In the genomic region with DNA sequence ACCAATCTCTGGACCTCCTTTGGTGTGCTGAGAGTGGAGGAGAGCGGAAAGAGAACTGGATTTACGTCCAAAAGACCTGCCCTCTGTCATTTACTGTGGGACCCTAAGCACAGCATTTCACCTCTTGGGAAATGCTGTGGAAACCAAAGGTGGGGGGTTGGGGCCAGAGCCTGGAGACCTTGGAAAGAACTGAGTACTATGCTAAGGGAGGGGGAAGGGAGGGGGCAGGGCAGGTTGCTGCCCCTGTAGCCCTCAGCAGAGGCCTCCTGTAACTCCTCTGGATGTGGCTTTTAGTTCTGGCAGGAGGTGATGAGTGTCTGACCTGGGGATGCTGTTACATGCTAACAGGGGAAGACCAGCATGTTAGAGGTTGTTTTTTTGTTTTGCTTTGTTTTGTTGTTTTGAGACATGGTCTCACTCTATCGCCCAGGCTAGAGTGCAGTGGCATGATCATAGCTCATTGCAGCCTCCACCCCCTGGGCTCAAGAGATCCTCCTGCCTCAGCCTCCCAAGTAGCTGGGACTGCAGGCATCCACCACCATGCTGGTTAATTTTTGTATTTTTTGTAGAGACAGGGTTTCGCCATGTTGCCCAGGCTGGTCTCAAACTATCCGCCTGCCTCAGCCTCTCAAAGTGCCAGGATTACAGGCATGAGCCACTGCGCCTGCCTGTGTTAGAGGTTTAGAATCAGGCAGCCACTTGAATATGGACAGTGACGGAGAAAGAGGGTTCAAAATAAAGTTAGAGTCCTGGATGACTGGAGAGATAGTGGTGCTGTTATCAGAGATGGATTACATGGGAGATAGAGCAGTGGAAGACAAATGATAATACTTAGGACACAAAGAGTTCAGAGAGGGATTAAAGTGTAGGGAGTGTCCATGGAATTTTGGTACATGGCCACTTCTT, we compare ENCODE assay signal across 1 cellular context.
TF ChIP-seq lines count a peak whose summit lies in the region.

No MANE protein-coding gene starts in this region.

TF ChIP-seq in HepG2, 621 proteins besides CTCF, POLR2A, EP300 and RAD21 (continued from another document):
- TF ChIP-seq HNF1A (IDR thresholded peaks at IDR 0.05; ENCODE audit: low read depth) (no peak), HNF1A (CRISPR knock-in tag; IDR thresholded peaks at IDR 0.05; ENCODE audit: borderline replicate concordance) (no peak), ZFP82 (CRISPR knock-in tag; IDR thresholded peaks at IDR 0.05; ENCODE audit: borderline replicate concordance) (no peak), ZNF496 (CRISPR knock-in tag; IDR thresholded peaks at IDR 0.05; ENCODE audit: insufficient replicate concordance) (no peak), HNRNPK (IDR thresholded peaks at IDR 0.05; ENCODE audit: low read depth, low read length, poor library complexity, severe bottlenecking) (no peak), ZNF770 (CRISPR knock-in tag; IDR thresholded peaks at IDR 0.05) (peak; percentile 92), KLF12 (CRISPR knock-in tag; IDR thresholded peaks at IDR 0.05; ENCODE audit: borderline replicate concordance) (no peak), NRL (CRISPR knock-in tag; IDR thresholded peaks at IDR 0.05; ENCODE audit: borderline replicate concordance) (0 out of 2 replicates have a peak, but pooled peaks have one; percentile 50), NCOA1 (CRISPR knock-in tag; IDR thresholded peaks at IDR 0.05) (no peak), BRD4 (CRISPR knock-in tag; IDR thresholded peaks at IDR 0.05) (0 out of 2 replicates have a peak, but pooled peaks have one; percentile 38), ZNF574 (CRISPR knock-in tag; IDR thresholded peaks at IDR 0.05) (0 out of 2 replicates have a peak, but pooled peaks have one; percentile 2), ZNF75D (CRISPR knock-in tag; IDR thresholded peaks at IDR 0.05; ENCODE audit: borderline replicate concordance) (no peak), TOPORS (CRISPR knock-in tag; IDR thresholded peaks at IDR 0.05) (no peak), MAFF (IDR thresholded peaks at IDR 0.05; ENCODE audit: low read depth, low read length) (no peak), HNF4A (CRISPR knock-in tag; IDR thresholded peaks at IDR 0.05) (no peak), ZMYM3 (CRISPR knock-in tag; IDR thresholded peaks at IDR 0.05) (peak; percentile 61; the same call in 1 of the 2 replicates), MXD4 (CRISPR knock-in tag; IDR thresholded peaks at IDR 0.05) (no peak), ZNF720 (CRISPR knock-in tag; IDR thresholded peaks at IDR 0.05) (no peak), ZNF891 (CRISPR knock-in tag; IDR thresholded peaks at IDR 0.05) (0 out of 2 replicates have a peak, but pooled peaks have one; percentile 25), NFRKB (IDR thresholded peaks at IDR 0.05) (no peak), BORCS8-MEF2B (CRISPR knock-in tag; IDR thresholded peaks at IDR 0.05) (no peak), FOXK1 (CRISPR knock-in tag; IDR thresholded peaks at IDR 0.05; ENCODE audit: borderline replicate concordance, low read depth) (no peak), ERF (CRISPR knock-in tag; IDR thresholded peaks at IDR 0.05) (no peak), CBX1 (IDR thresholded peaks at IDR 0.05; ENCODE audit: low read depth) (no peak), ZNF432 (CRISPR knock-in tag; IDR thresholded peaks at IDR 0.05; ENCODE audit: borderline replicate concordance) (no peak)
- TF ChIP-seq, protein P1, sequence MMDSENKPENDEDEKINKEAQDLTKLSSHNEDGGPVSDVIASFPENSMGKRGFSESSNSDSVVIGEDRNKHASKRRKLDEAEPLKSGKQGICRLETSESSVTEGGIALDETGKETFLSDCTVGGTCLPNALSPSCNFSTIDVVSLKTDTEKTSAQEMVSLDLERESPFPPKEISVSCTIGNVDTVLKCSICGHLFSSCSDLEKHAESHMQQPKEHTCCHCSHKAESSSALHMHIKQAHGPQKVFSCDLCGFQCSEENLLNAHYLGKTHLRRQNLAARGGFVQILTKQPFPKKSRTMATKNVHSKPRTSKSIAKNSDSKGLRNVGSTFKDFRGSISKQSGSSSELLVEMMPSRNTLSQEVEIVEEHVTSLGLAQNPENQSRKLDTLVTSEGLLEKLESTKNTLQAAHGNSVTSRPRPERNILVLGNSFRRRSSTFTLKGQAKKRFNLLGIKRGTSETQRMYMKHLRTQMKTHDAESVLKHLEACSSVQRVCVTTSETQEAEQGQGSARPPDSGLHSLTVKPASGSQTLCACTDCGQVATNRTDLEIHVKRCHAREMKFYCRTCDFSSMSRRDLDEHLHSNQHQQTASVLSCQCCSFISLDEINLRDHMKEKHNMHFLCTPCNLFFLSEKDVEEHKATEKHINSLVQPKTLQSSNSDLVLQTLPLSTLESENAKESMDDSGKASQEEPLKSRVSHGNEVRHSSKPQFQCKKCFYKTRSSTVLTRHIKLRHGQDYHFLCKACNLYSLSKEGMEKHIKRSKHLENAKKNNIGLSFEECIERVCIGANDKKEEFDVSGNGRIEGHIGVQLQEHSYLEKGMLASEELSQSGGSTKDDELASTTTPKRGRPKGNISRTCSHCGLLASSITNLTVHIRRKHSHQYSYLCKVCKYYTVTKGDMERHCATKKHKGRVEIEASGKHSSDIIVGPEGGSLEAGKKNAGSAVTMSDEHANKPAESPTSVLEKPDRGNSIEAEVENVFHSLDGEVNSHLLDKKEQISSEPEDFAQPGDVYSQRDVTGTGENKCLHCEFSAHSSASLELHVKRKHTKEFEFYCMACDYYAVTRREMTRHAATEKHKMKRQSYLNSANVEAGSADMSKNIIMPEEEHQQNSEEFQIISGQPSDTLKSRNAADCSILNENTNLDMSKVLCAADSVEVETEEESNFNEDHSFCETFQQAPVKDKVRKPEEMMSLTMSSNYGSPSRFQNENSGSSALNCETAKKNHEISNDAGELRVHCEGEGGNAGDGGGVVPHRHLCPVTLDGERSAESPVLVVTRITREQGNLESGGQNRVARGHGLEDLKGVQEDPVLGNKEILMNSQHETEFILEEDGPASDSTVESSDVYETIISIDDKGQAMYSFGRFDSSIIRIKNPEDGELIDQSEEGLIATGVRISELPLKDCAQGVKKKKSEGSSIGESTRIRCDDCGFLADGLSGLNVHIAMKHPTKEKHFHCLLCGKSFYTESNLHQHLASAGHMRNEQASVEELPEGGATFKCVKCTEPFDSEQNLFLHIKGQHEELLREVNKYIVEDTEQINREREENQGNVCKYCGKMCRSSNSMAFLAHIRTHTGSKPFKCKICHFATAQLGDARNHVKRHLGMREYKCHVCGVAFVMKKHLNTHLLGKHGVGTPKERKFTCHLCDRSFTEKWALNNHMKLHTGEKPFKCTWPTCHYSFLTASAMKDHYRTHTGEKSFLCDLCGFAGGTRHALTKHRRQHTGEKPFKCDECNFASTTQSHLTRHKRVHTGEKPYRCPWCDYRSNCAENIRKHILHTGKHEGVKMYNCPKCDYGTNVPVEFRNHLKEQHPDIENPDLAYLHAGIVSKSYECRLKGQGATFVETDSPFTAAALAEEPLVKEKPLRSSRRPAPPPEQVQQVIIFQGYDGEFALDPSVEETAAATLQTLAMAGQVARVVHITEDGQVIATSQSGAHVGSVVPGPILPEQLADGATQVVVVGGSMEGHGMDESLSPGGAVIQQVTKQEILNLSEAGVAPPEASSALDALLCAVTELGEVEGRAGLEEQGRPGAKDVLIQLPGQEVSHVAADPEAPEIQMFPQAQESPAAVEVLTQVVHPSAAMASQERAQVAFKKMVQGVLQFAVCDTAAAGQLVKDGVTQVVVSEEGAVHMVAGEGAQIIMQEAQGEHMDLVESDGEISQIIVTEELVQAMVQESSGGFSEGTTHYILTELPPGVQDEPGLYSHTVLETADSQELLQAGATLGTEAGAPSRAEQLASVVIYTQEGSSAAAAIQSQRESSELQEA (CRISPR knock-in tag; IDR thresholded peaks at IDR 0.05; ENCODE audit: not compliant biosample characterization), result no peak
- TF ChIP-seq, protein P2, sequence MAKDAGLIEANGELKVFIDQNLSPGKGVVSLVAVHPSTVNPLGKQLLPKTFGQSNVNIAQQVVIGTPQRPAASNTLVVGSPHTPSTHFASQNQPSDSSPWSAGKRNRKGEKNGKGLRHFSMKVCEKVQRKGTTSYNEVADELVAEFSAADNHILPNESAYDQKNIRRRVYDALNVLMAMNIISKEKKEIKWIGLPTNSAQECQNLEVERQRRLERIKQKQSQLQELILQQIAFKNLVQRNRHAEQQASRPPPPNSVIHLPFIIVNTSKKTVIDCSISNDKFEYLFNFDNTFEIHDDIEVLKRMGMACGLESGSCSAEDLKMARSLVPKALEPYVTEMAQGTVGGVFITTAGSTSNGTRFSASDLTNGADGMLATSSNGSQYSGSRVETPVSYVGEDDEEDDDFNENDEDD (CRISPR knock-in tag; IDR thresholded peaks at IDR 0.05; ENCODE audit: borderline replicate concordance), result no peak
- TF ChIP-seq, protein P3, sequence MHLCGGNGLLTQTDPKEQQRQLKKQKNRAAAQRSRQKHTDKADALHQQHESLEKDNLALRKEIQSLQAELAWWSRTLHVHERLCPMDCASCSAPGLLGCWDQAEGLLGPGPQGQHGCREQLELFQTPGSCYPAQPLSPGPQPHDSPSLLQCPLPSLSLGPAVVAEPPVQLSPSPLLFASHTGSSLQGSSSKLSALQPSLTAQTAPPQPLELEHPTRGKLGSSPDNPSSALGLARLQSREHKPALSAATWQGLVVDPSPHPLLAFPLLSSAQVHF (CRISPR knock-in tag; IDR thresholded peaks at IDR 0.05), result no peak
- TF ChIP-seq, protein P4, sequence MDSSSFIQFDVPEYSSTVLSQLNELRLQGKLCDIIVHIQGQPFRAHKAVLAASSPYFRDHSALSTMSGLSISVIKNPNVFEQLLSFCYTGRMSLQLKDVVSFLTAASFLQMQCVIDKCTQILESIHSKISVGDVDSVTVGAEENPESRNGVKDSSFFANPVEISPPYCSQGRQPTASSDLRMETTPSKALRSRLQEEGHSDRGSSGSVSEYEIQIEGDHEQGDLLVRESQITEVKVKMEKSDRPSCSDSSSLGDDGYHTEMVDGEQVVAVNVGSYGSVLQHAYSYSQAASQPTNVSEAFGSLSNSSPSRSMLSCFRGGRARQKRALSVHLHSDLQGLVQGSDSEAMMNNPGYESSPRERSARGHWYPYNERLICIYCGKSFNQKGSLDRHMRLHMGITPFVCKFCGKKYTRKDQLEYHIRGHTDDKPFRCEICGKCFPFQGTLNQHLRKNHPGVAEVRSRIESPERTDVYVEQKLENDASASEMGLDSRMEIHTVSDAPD (CRISPR knock-in tag; IDR thresholded peaks at IDR 0.05), result no peak
